In genomic region chr10:95655571-95656290, GRCh38 we compare ENCODE assay signal across 8 cellular contexts. TPM values are rescaled to one million over a fixed set of nuclear protein-coding genes. Genes with fewer than 3 reads are reported as not detected.
DNase-seq lines count a peak whose midpoint lies in the region; ATAC-seq, FAIRE-seq and TF ChIP-seq lines count a peak whose summit lies in the region.

No MANE protein-coding gene starts in this region.

- H3K4me1 ChIP-seq in mucosa of descending colon (ENCODE audit: low read depth): no peaks in the 10 kb centered on the region
- H3K4me1 ChIP-seq in thymus (ENCODE audit: control insufficient read depth, insufficient read depth, low read length): peaks cover 4% of the 10 kb centered on the region

- peak overlapping the region; percentile 52 for H3K4me3 ChIP-seq in mucosa of descending colon
- peak overlapping the region; percentile 79 for H3K4me3 ChIP-seq in thymus (ENCODE audit: low read length)

- DNase-seq in ACHN (peak; percentile 21), GM18507 (ENCODE audit: extremely low spot score, insufficient read length, low read depth) (no peak), SW480 (ENCODE audit: low spot score) (peak; percentile 21), mucosa of descending colon (peak in 1 of 3 donors; percentile 22), NCI-H526 treated with DMSO at 0.1 percent for 48 hours (lab: John Stamatoyannopoulos, UW) (no peak)
- peak in 2 of 3 experiments; percentile 4 to 12 for DNase-seq in effector memory CD8-positive, alpha-beta T cell

- ATAC-seq in HG03095 (IDR thresholded peaks at IDR 0.05; ENCODE audit: unreplicated experiment) (peak; percentile 22), mucosa of descending colon (peak; percentile 29)
- ATAC-seq in effector memory CD8-positive, alpha-beta T cell (replicated peaks): peak; percentile 23

- no peaks in the 10 kb centered on the region for H3K27me3 Mint-ChIP-seq in effector memory CD8-positive, alpha-beta T cell

- H3K27me3 ChIP-seq in thymus (ENCODE audit: control insufficient read depth, insufficient read depth): no peaks in the 10 kb centered on the region

- in situ Hi-C loops in ACHN (cut with HindIII; ENCODE audit: low pct_ligation_motif_present, low pct_unique_long_range_greater_than_20kb, low sequenced_read_pairs): no loop called here

- H3K9me3 ChIP-seq in mucosa of descending colon: no peaks in the 10 kb centered on the region
- H3K9me3 ChIP-seq in thymus (ENCODE audit: control insufficient read depth): no peaks in the 10 kb centered on the region

- no peak overlapping the region for H3K27ac ChIP-seq in thymus (ENCODE audit: low read depth)

- H3K36me3 ChIP-seq in mucosa of descending colon (ENCODE audit: low read depth) (no peaks in the 10 kb centered on the region), thymus (ENCODE audit: control insufficient read depth, insufficient read depth) (no peaks in the 10 kb centered on the region)

- intact Hi-C loops in mucosa of descending colon (cut with DNase I, micrococcal nuclease): no loop called here

- peak overlapping the region; percentile 95 to 99 for H3K4me3 Mint-ChIP-seq in effector memory CD8-positive, alpha-beta T cell

- H3K36me3 Mint-ChIP-seq in effector memory CD8-positive, alpha-beta T cell (ENCODE audit: insufficient read depth): peaks cover 20% of the 10 kb centered on the region

- FAIRE-seq in GM18507 (lab: Jason Lieb, UNC): peak; percentile 69

- TF ChIP-seq CTCF in mucosa of descending colon (IDR thresholded peaks at IDR 0.05): no peak

- peak overlapping the region; percentile 92 to 96 for H3K27ac Mint-ChIP-seq in effector memory CD8-positive, alpha-beta T cell

- H3K9me3 Mint-ChIP-seq in effector memory CD8-positive, alpha-beta T cell: peaks cover 0 to 7% of the 10 kb centered on the region in 2 donors

- peaks cover 14 to 17% of the 10 kb centered on the region in 2 donors for H3K4me1 Mint-ChIP-seq in effector memory CD8-positive, alpha-beta T cell (ENCODE audit: low read depth in 2 of 2)

- 20% methylated on average over 23 of the region's 23 CpGs for WGBS in thymus

RNA-seq across cellular contexts. Expression of gene ALDH18A1, which starts 0.8 kb away (rescaled TPM):
- 100 to 1,000 TPM in 2 of 3 donors, 10 to 100 TPM in 1; 85.6 to 230 (median 101) TPM for total RNA-seq in mucosa of descending colon
- polyA plus RNA-seq in thymus: 16.5 TPM

RNA-seq across cellular contexts. Expression of gene TCTN3, which starts 38.0 kb away (rescaled TPM):
- total RNA-seq in mucosa of descending colon: 10 to 100 TPM; 20.7 to 35.4 (median 31.6) TPM
- 20.4 TPM for polyA plus RNA-seq in thymus

Comparison
In these comparisons a context has a peak if more than half of its experiments do, and no peak if none do; other contexts are left out.
1. DNase-seq: peak in ACHN (single experiment), SW480 (single experiment) and effector memory CD8-positive, alpha-beta T cell (2 of 3); none in GM18507 (single experiment) and NCI-H526 treated with DMSO at 0.1 percent for 48 hours (single experiment).
2. Peak in every context shown above with its lines, with median percentiles within 50 percentile points of each other: ATAC-seq.